ENCODE assay signal across 26 cellular contexts in genomic region chr10:58481569-58482109, GRCh38.
"Had no signal": no experiment of that assay in that cellular context is flagged by ENCODE, and none has a peak within 500 bp of the region (broad histone marks: within the 10 kb centered on the region; RNA-seq: fewer than 3 reads in every experiment).

No MANE protein-coding gene starts in this region.

- H3K79me2 ChIP-seq: hepatocyte, parathyroid adenoma had no signal

- H3K27me3 ChIP-seq: hepatocyte, left lung, neural progenitor cell, neutrophil, right atrium auricular region, spleen, suprapubic skin, tibial artery, upper lobe of right lung, uterus had no signal

- H3K9ac ChIP-seq: neural progenitor cell, parathyroid adenoma had no signal

- H3K4me3 ChIP-seq: hepatocyte, left lung, lower lobe of right lung, neural progenitor cell, right atrium auricular region, skin epidermis, spleen, suprapubic skin, thoracic aorta, tibial artery, upper lobe of right lung, uterus had no signal

- H3K9me3 ChIP-seq: left lung, lower lobe of right lung, neutrophil, right atrium auricular region, spleen, suprapubic skin, thoracic aorta, tibial artery, upper lobe of right lung, uterus had no signal

- H3K4me1 ChIP-seq: left lung, lower lobe of right lung, neural progenitor cell, parathyroid adenoma, spleen, suprapubic skin, upper lobe of right lung, uterus had no signal

- H3K36me3 ChIP-seq: left lung, lower lobe of right lung, neural progenitor cell, neutrophil, right atrium auricular region, spleen, suprapubic skin, thoracic aorta, tibial artery, upper lobe of right lung, uterus had no signal

- H2AFZ ChIP-seq: hepatocyte, neural progenitor cell, parathyroid adenoma had no signal

- FAIRE-seq: islet of Langerhans, kidney had no signal

- H3K4me2 ChIP-seq: hepatocyte, neural progenitor cell had no signal

- DNase-seq: kidney; left colon; left lung; lower lobe of right lung; mammary epithelial cell; mesenchymal stem cell; naive B cell; natural killer cell; nephron progenitor cell; occipital lobe; spleen; stimulated activated CD4-positive, alpha-beta T cell treated with anti-CD3 and anti-CD28 coated beads, Interleukin-4, amount 100 ng/mL, for 24 hours; stimulated activated naive CD4-positive, alpha-beta T cell; tibial artery; trophoblast cell; upper lobe of right lung; uterus had no signal

- H3K27ac ChIP-seq: hepatocyte, left lung, lower lobe of right lung, neural progenitor cell, neutrophil, parathyroid adenoma, right atrium auricular region, skin epidermis, spleen, suprapubic skin, thoracic aorta, tibial artery, upper lobe of right lung, uterus had no signal
